9 cellular contexts compared by ENCODE assay signal in genomic region chr5:121963409-121963808, GRCh38. TPM values are rescaled to one million over a fixed set of nuclear protein-coding genes. Genes with fewer than 3 reads are reported as not detected.
DNase-seq lines count a peak whose midpoint lies in the region; ATAC-seq and TF ChIP-seq lines count a peak whose summit lies in the region.
"Had no signal": no experiment of that assay in that cellular context is flagged by ENCODE, and none has a peak within 500 bp of the region (broad histone marks: within the 10 kb centered on the region; RNA-seq: fewer than 3 reads in every experiment).

No MANE protein-coding gene starts in this region.

- no peak overlapping the region for H3K27ac ChIP-seq in SK-N-MC
- H3K27ac ChIP-seq in smooth muscle cell (ENCODE audit: low read depth), result peak overlapping the region; percentile 5
- no peak overlapping the region for H3K27ac ChIP-seq in WERI-Rb-1

- no peaks in the 10 kb centered on the region for H4K20me1 ChIP-seq in smooth muscle cell (ENCODE audit: low read depth)

- peaks cover 16% of the 10 kb centered on the region for H3K36me3 ChIP-seq in SK-N-MC (ENCODE audit: insufficient read depth, low read length)
- H3K36me3 ChIP-seq in smooth muscle cell (ENCODE audit: low read depth), result no peaks in the 10 kb centered on the region
- H3K36me3 ChIP-seq in WERI-Rb-1, result no peaks in the 10 kb centered on the region

- intact Hi-C loops in activated CD4-positive, alpha-beta T cell treated with anti-CD3 and anti-CD28 coated beads for 36 hours (cut with DNase I, micrococcal nuclease), result loop anchor here (2.0 to 10.0 kb wide), 10 partner anchors 44 to 1549 kb away; partner anchors contain the start of genes CSNK1G3 (in 2 of the 2), CEP120 (in 1 of the 2) and LOX (in 1 of the 2)

- no peaks in the 10 kb centered on the region for H3K9me3 ChIP-seq in SK-N-MC (ENCODE audit: low read depth, low read length)
- H3K9me3 ChIP-seq in smooth muscle cell (replicated peaks; ENCODE audit: low read depth), result no peaks in the 10 kb centered on the region
- H3K9me3 ChIP-seq in WERI-Rb-1 (ENCODE audit: severe bottlenecking), result no peaks in the 10 kb centered on the region

- TF ChIP-seq CTCF in fibroblast of mammary gland (conservative IDR thresholded peaks at IDR 0.05; ENCODE audit: control insufficient read depth, insufficient read depth, low read depth, low read length), result no peak
- no peak for TF ChIP-seq CTCF in smooth muscle cell (IDR thresholded peaks at IDR 0.05; ENCODE audit: borderline replicate concordance, insufficient read depth, poor library complexity, severe bottlenecking)
- no peak for TF ChIP-seq CTCF in WERI-Rb-1 (IDR thresholded peaks at IDR 0.05; ENCODE audit: low read depth, low read length)

- peak overlapping the region; percentile 98 for H3K4me2 ChIP-seq in smooth muscle cell

- CTCF ChIA-PET in activated CD4-positive, alpha-beta T cell treated with anti-CD3 and anti-CD28 coated beads for 36 hours (lab: Charles Lee), result interaction anchor here (0.9 to 1.5 kb wide), 5 partner anchors 13 to 139 kb away, joined by 3 to 5 read pairs (median 4); no protein-coding TSS in a partner anchor

- peak; percentile 42 for ATAC-seq in activated CD4-positive, alpha-beta T cell treated with anti-CD3 and anti-CD28 coated beads for 36 hours
- no peak for ATAC-seq in GM18517 (IDR thresholded peaks at IDR 0.05; ENCODE audit: unreplicated experiment)

- H3K4me3 ChIP-seq in SK-N-MC (peak overlapping the region; percentile 84), fibroblast of mammary gland (ENCODE audit: control insufficient read depth, low read depth, low read length) (peak overlapping the region; percentile 85), smooth muscle cell (peak overlapping the region; percentile 84), WERI-Rb-1 (ENCODE audit: low read depth, low read length) (no peak overlapping the region)

- POLR2A ChIA-PET in activated CD4-positive, alpha-beta T cell treated with anti-CD3 and anti-CD28 coated beads for 36 hours (lab: Charles Lee), result no interaction called here

- no peaks in the 10 kb centered on the region for H3K27me3 Mint-ChIP-seq in activated CD4-positive, alpha-beta T cell treated with anti-CD3 and anti-CD28 coated beads for 36 hours

- WGBS in smooth muscle cell (ENCODE audit: low lambda C conversion rate), result 68% methylated on average over 1 of the region's 1 CpG

- H3F3A ChIP-seq in smooth muscle cell (ENCODE audit: low read depth), result peaks cover 6% of the 10 kb centered on the region

- H3K4me1 Mint-ChIP-seq in activated CD4-positive, alpha-beta T cell treated with anti-CD3 and anti-CD28 coated beads for 36 hours, result peaks cover 43% of the 10 kb centered on the region

- peaks cover 63% of the 10 kb centered on the region for H3K79me2 ChIP-seq in smooth muscle cell (ENCODE audit: low read depth)

- H3K9me3 Mint-ChIP-seq in activated CD4-positive, alpha-beta T cell treated with anti-CD3 and anti-CD28 coated beads for 36 hours (ENCODE audit: low read depth), result peaks cover 6% of the 10 kb centered on the region

- H3K36me3 Mint-ChIP-seq in activated CD4-positive, alpha-beta T cell treated with anti-CD3 and anti-CD28 coated beads for 36 hours (ENCODE audit: low read depth), result peaks cover 23% of the 10 kb centered on the region

- H3K27me3 ChIP-seq in smooth muscle cell (ENCODE audit: low read depth), result peaks cover 2% of the 10 kb centered on the region
- no peaks in the 10 kb centered on the region for H3K27me3 ChIP-seq in WERI-Rb-1 (ENCODE audit: insufficient read depth, low read depth, severe bottlenecking)

- no peak for DNase-seq in activated CD4-positive, alpha-beta T cell treated with anti-CD3 and anti-CD28 coated beads for 36 hours
- DNase-seq in activated CD4-positive, alpha-beta T cell treated with anti-CD3 and anti-CD28 coated beads, Interleukin-2, amount 50 U/mL, for 1 hour, result no peak
- DNase-seq in SK-N-MC (ENCODE audit: low read depth, low spot score), result no peak
- no peak for DNase-seq in fibroblast of mammary gland (ENCODE audit: low read depth)
- no peak for DNase-seq in smooth muscle cell (lab: John Stamatoyannopoulos, UW; ENCODE audit: unreplicated experiment)
- no peak for DNase-seq in dermis blood vessel endothelial cell
- no peak for DNase-seq in WERI-Rb-1
- DNase-seq: NCI-H1930 had no signal

- peak overlapping the region; percentile 94 for H3K4me3 Mint-ChIP-seq in activated CD4-positive, alpha-beta T cell treated with anti-CD3 and anti-CD28 coated beads for 36 hours

- peak overlapping the region; percentile 93 for H3K9ac ChIP-seq in SK-N-MC (ENCODE audit: insufficient read length)
- H3K9ac ChIP-seq in smooth muscle cell (ENCODE audit: low read depth), result peak overlapping the region; percentile 10

- H3K27ac Mint-ChIP-seq in activated CD4-positive, alpha-beta T cell treated with anti-CD3 and anti-CD28 coated beads for 36 hours, result peak overlapping the region; percentile 98

- peaks cover 19% of the 10 kb centered on the region for H3K4me1 ChIP-seq in smooth muscle cell (ENCODE audit: low read depth)

- no peak overlapping the region for H2AFZ ChIP-seq in smooth muscle cell (ENCODE audit: low read depth)

RNA-seq across cellular contexts. Expression of gene SRFBP1, which starts 1.6 kb away (rescaled TPM):
- total RNA-seq in activated CD4-positive, alpha-beta T cell treated with anti-CD3 and anti-CD28 coated beads for 36 hours, result 10 to 100 TPM; 12.5 to 12.9 TPM
- total RNA-seq in smooth muscle cell (15.1 and 19.0 TPM in 2 replicates), dermis blood vessel endothelial cell (25.4 and 27.4 TPM in 2 replicates)
- 7.0 and 7.1 TPM in 2 replicates for polyA plus RNA-seq in smooth muscle cell
